Comparison of ENCODE assay signal across 2 cellular contexts in the genomic region with DNA sequence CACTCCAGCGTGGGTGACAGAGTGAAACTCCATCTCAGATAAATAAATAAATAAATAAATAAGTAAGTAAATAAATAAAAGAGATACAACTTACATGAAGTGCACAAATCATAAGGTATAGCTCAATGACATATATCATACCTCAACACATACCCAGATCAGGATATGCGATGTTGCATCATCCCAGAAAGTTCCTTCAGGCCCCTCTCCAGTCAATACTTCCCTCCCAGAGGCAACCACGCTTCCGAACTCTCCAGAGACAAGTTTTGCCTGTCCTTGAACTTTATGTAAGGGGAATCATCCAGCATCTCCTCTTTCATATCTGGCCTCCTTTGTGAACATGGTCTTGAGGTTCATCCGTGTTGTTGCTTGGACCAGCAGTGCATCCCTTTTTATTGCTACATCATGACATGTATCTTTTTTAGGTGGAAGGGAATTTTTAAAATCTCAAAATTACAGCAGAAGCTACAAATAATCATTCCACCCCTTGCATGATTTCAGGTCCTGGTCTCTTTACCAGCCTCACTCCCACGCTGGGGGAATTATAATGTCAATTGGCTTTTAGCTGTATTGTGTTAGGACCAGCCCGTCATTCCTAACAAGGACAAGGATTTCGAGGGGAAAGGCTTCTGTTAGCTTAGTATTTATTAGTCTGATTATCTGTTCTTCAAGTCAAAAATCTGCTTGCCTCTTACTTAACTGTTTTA.
TF ChIP-seq lines count a peak whose summit lies in the region.

No MANE protein-coding gene starts in this region.

TF ChIP-seq in IMR-90, 13 proteins besides CTCF, POLR2A, EP300 and RAD21:
- TF ChIP-seq SMC3 (IDR thresholded peaks at IDR 0.05; ENCODE audit: low read depth, low read length) = no peak
- TF ChIP-seq CEBPB (IDR thresholded peaks at IDR 0.05; ENCODE audit: low read depth, low read length) = 0 out of 2 replicates have a peak, but pooled peaks have one; percentile 19

TF ChIP-seq in H1, 55 proteins besides CTCF, POLR2A, EP300 and RAD21:
- TF ChIP-seq SP4 (IDR thresholded peaks at IDR 0.05; ENCODE audit: low read length) (no peak), SIX5 (IDR thresholded peaks at IDR 0.05; ENCODE audit: low read depth, low read length) (no peak), YY1 (IDR thresholded peaks at IDR 0.05; ENCODE audit: low read depth, low read length) (no peak), BCL11A (IDR thresholded peaks at IDR 0.05; ENCODE audit: low read depth in 2 of 2, low read length in 2 of 2) (no peak), CHD1 (IDR thresholded peaks at IDR 0.05; ENCODE audit: low read depth, low read length) (no peak), CREB1 (IDR thresholded peaks at IDR 0.05) (no peak), NRF1 (IDR thresholded peaks at IDR 0.05; ENCODE audit: low read depth, low read length) (no peak), PHF8 (conservative IDR thresholded peaks at IDR 0.05; ENCODE audit: low read depth, low read length) (no peak), SIRT6 (IDR thresholded peaks at IDR 0.05; ENCODE audit: low read length) (no peak), SIN3A (conservative IDR thresholded peaks at IDR 0.05 in 1 of 2, IDR thresholded peaks at IDR 0.05 in 1 of 2; ENCODE audit: low read depth in 1 of 2, low read length in 2 of 2) (no peak), RXRA (IDR thresholded peaks at IDR 0.05; ENCODE audit: insufficient read depth, low read depth, low read length) (no peak)
- TF ChIP-seq, protein P1, sequence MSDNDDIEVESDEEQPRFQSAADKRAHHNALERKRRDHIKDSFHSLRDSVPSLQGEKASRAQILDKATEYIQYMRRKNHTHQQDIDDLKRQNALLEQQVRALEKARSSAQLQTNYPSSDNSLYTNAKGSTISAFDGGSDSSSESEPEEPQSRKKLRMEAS (IDR thresholded peaks at IDR 0.05) = no peak
